In genomic region chr10:6383099-6383812, GRCh38 we compare ENCODE assay signal across 14 cellular contexts.
DNase-seq lines count a peak whose midpoint lies in the region; ATAC-seq and TF ChIP-seq lines count a peak whose summit lies in the region.
"Had no signal": no experiment of that assay in that cellular context is flagged by ENCODE, and none has a peak within 500 bp of the region (broad histone marks: within the 10 kb centered on the region; RNA-seq: fewer than 3 reads in every experiment).

No MANE protein-coding gene starts in this region.

- no peak overlapping the region for H3K9ac ChIP-seq in mucosa of rectum (ENCODE audit: low read depth in 1 of 2, low read length in 2 of 2)

- H3K27me3 Mint-ChIP-seq in T-helper 2 cell treated with Interferon-gamma antibody and Interleukin-4, amounts not matched to agents 5 μg/mL and 100 μg/mL, for 36 hours (ENCODE audit: low read depth), result no peaks in the 10 kb centered on the region

- 68% methylated on average over 8 of the region's 8 CpGs for WGBS in esophagus muscularis mucosa
- 23 to 24% methylated on average over 8 of the region's 8 CpGs for WGBS in aorta, 2 donors

- DNase-seq in Right ventricle myocardium superior (no peak), cardiac septum (ENCODE audit: low spot score) (no peak), esophagus muscularis mucosa (ENCODE audit: extremely low spot score) (peak; percentile 90), aorta (no peak), NCI-H187 treated with DMSO at 0.1 percent for 48 hours (lab: John Stamatoyannopoulos, UW) (no peak)
- no peak for DNase-seq in T-helper 2 cell treated with Interferon-gamma antibody and Interleukin-4, amounts not matched to agents 5 μg/mL and 100 μg/mL, for 36 hours (ENCODE audit: low spot score)
- DNase-seq: effector memory CD8-positive, alpha-beta T cell; NCI-H187; thyroid gland had no signal

- H3K36me3 ChIP-seq in esophagus muscularis mucosa (no peaks in the 10 kb centered on the region), mucosa of rectum (ENCODE audit: control insufficient read depth in 2 of 2, insufficient read depth in 2 of 2, low read length in 2 of 2) (no peaks in the 10 kb centered on the region), aorta (ENCODE audit: control insufficient read depth in 1 of 2, insufficient read depth in 2 of 2, low read length in 1 of 2) (no peaks in the 10 kb centered on the region)
- H3K36me3 ChIP-seq: SJSA1, thyroid gland had no signal

- no peak overlapping the region for H3K4me3 Mint-ChIP-seq in T-helper 2 cell treated with Interferon-gamma antibody and Interleukin-4, amounts not matched to agents 5 μg/mL and 100 μg/mL, for 36 hours
- H3K4me3 Mint-ChIP-seq: effector memory CD8-positive, alpha-beta T cell had no signal

- TF ChIP-seq POLR2A in esophagus muscularis mucosa (IDR thresholded peaks at IDR 0.05; ENCODE audit: low read depth), result no peak

- H3K4me3 ChIP-seq in esophagus muscularis mucosa (no peak overlapping the region), mucosa of rectum (ENCODE audit: low read length in 2 of 2) (no peak overlapping the region), aorta (ENCODE audit: low read length in 2 of 2) (no peak overlapping the region)
- H3K4me3 ChIP-seq: GM12878, SJSA1, thyroid gland had no signal

- peaks cover 28% of the 10 kb centered on the region for H3K9me3 Mint-ChIP-seq in T-helper 2 cell treated with Interferon-gamma antibody and Interleukin-4, amounts not matched to agents 5 μg/mL and 100 μg/mL, for 36 hours

- peaks cover 14 to 28% (median 24%) of the 10 kb centered on the region in 4 donors for H3K4me1 ChIP-seq in esophagus muscularis mucosa
- peaks cover 0 to 5% of the 10 kb centered on the region in 2 donors for H3K4me1 ChIP-seq in mucosa of rectum (ENCODE audit: control insufficient read depth in 2 of 2, insufficient read depth in 2 of 2, low read length in 2 of 2)
- peaks cover 5 to 8% of the 10 kb centered on the region in 2 donors for H3K4me1 ChIP-seq in aorta (ENCODE audit: control insufficient read depth in 1 of 2, insufficient read depth in 2 of 2, low read length in 2 of 2)
- H3K4me1 ChIP-seq: thyroid gland had no signal

- intact Hi-C loops in Right ventricle myocardium superior (cut with DNase I) (no loop called here), cardiac septum (cut with DNase I) (no loop called here), esophagus muscularis mucosa (cut with DNase I) (loop anchor here (10.0 kb wide), 1 partner anchor 148 kb away; no protein-coding TSS in a partner anchor), aorta (cut with DNase I) (no loop called here)

- H3K36me3 Mint-ChIP-seq in T-helper 2 cell treated with Interferon-gamma antibody and Interleukin-4, amounts not matched to agents 5 μg/mL and 100 μg/mL, for 36 hours (ENCODE audit: low read depth), result peaks cover 28% of the 10 kb centered on the region

- H3K4me1 Mint-ChIP-seq in T-helper 2 cell treated with Interferon-gamma antibody and Interleukin-4, amounts not matched to agents 5 μg/mL and 100 μg/mL, for 36 hours (ENCODE audit: low read depth), result peaks cover 13% of the 10 kb centered on the region

- no peak for TF ChIP-seq EP300 in esophagus muscularis mucosa (IDR thresholded peaks at IDR 0.05)

- H3K9me3 ChIP-seq in esophagus muscularis mucosa (peaks cover 0 to 8% (median 2%) of the 10 kb centered on the region in 4 donors), mucosa of rectum (ENCODE audit: control insufficient read depth in 2 of 2, low read length in 2 of 2) (no peaks in the 10 kb centered on the region), aorta (ENCODE audit: control insufficient read depth, low read length) (no peaks in the 10 kb centered on the region)
- H3K9me3 ChIP-seq: thyroid gland had no signal

- H3K27ac ChIP-seq in esophagus muscularis mucosa (replicated peaks in 1 of 4), result peak overlapping the region; percentile 39 to 68 (median 64)
- peak overlapping the region; percentile 26 to 56 for H3K27ac ChIP-seq in mucosa of rectum (ENCODE audit: low read depth in 2 of 2, low read length in 2 of 2)
- H3K27ac ChIP-seq in aorta (ENCODE audit: low read depth in 1 of 2, low read length in 2 of 2), result peak overlapping the region; percentile 77 to 92
- H3K27ac ChIP-seq: HL-60, SJSA1, thyroid gland had no signal

- ATAC-seq in Right ventricle myocardium superior (ENCODE audit: poor library complexity), result peak; percentile 46
- ATAC-seq in aorta (ENCODE audit: low FRiP score), result peak; percentile 77
- ATAC-seq in GM18907 (IDR thresholded peaks at IDR 0.05; ENCODE audit: unreplicated experiment), result no peak
- ATAC-seq: effector memory CD8-positive, alpha-beta T cell; GM12878 had no signal

- no peak for TF ChIP-seq CTCF in esophagus muscularis mucosa (IDR thresholded peaks at IDR 0.05)

- no peak overlapping the region for H3K27ac Mint-ChIP-seq in T-helper 2 cell treated with Interferon-gamma antibody and Interleukin-4, amounts not matched to agents 5 μg/mL and 100 μg/mL, for 36 hours
- H3K27ac Mint-ChIP-seq: effector memory CD8-positive, alpha-beta T cell had no signal

- no peaks in the 10 kb centered on the region for H3K27me3 ChIP-seq in esophagus muscularis mucosa
- H3K27me3 ChIP-seq in mucosa of rectum (ENCODE audit: control insufficient read depth in 2 of 2, insufficient read depth in 2 of 2, low read length in 2 of 2), result no peaks in the 10 kb centered on the region
- no peaks in the 10 kb centered on the region for H3K27me3 ChIP-seq in aorta (ENCODE audit: control insufficient read depth in 1 of 2, insufficient read depth in 2 of 2, low read length in 1 of 2)
- H3K27me3 ChIP-seq: SJSA1, thyroid gland had no signal
